1 cellular context compared by ENCODE assay signal in genomic region chr12:91099373-91099772, GRCh38.
TF ChIP-seq lines count a peak whose summit lies in the region.

No MANE protein-coding gene starts in this region.

TF ChIP-seq in IMR-90, 13 proteins besides CTCF, POLR2A, EP300 and RAD21:
- TF ChIP-seq RCOR1 (IDR thresholded peaks at IDR 0.05; ENCODE audit: insufficient replicate concordance, low read length) (no peak), CHD1 (IDR thresholded peaks at IDR 0.05; ENCODE audit: low read depth, low read length) (no peak), ELK1 (IDR thresholded peaks at IDR 0.05; ENCODE audit: borderline replicate concordance, low read depth, low read length) (no peak), FOS (IDR thresholded peaks at IDR 0.05; ENCODE audit: low read depth, low read length) (no peak), SMC3 (IDR thresholded peaks at IDR 0.05; ENCODE audit: low read depth, low read length) (no peak), RFX5 (IDR thresholded peaks at IDR 0.05; ENCODE audit: low read depth, low read length) (no peak), BHLHE40 (IDR thresholded peaks at IDR 0.05; ENCODE audit: low read depth, low read length) (no peak)
